ENCODE assay signal across 2 cellular contexts in genomic region chr9:90999425-91000397, GRCh38.
TF ChIP-seq lines count a peak whose summit lies in the region.

No MANE protein-coding gene starts in this region.

TF ChIP-seq in liver, 16 proteins besides CTCF, POLR2A, EP300 and RAD21 (continued from another document):
- TF ChIP-seq RXRA (IDR thresholded peaks at IDR 0.05) (peak; percentile 80 to 96), REST (IDR thresholded peaks at IDR 0.05) (peak; percentile 70), NR2F2 (IDR thresholded peaks at IDR 0.05) (no peak), JUND (IDR thresholded peaks at IDR 0.05) (peak; percentile 68 to 96), TAF1 (conservative IDR thresholded peaks at IDR 0.05) (no peak), ZBTB33 (IDR thresholded peaks at IDR 0.05) (peak; percentile 88), FOXA2 (IDR thresholded peaks at IDR 0.05) (peak; percentile 65), SP1 (IDR thresholded peaks at IDR 0.05) (peak; percentile 88), ATF3 (IDR thresholded peaks at IDR 0.05) (peak; percentile 61), HNF4G (IDR thresholded peaks at IDR 0.05) (no peak)
TF ChIP-seq in liver: peak in this region for 13.

TF ChIP-seq in HepG2, 621 proteins besides CTCF, POLR2A, EP300 and RAD21 (continued from another document):
- TF ChIP-seq HNF1B (CRISPR knock-in tag; IDR thresholded peaks at IDR 0.05) (no peak), STAG1 (CRISPR knock-in tag; IDR thresholded peaks at IDR 0.05) (no peak), ELK4 (CRISPR knock-in tag; IDR thresholded peaks at IDR 0.05; ENCODE audit: borderline replicate concordance) (no peak), ZNF34 (CRISPR knock-in tag; IDR thresholded peaks at IDR 0.05; ENCODE audit: borderline replicate concordance) (no peak), POGZ (CRISPR knock-in tag; IDR thresholded peaks at IDR 0.05) (no peak), ZKSCAN1 (IDR thresholded peaks at IDR 0.05; ENCODE audit: low read length) (no peak), ZNF430 (CRISPR knock-in tag; IDR thresholded peaks at IDR 0.05) (no peak), ZNF720 (CRISPR knock-in tag; IDR thresholded peaks at IDR 0.05) (no peak)
TF ChIP-seq in HepG2: peak in this region for 0.
